Comparison of ENCODE assay signal across 21 cellular contexts in genomic region chr1:56719171-56719570, GRCh38.
"Had no signal": no experiment of that assay in that cellular context is flagged by ENCODE, and none has a peak within 500 bp of the region (broad histone marks: within the 10 kb centered on the region; RNA-seq: fewer than 3 reads in every experiment).

No MANE protein-coding gene starts in this region.

- H3K4me3 ChIP-seq: dorsolateral prefrontal cortex, heart left ventricle, hepatocyte, left lung, lower lobe of right lung, pancreas, right lobe of liver, smooth muscle cell, stomach, thyroid gland, vagina had no signal

- H3K36me3 ChIP-seq: left lung, lower lobe of right lung, neutrophil, pancreas, stomach, thyroid gland, vagina had no signal

- H3K27ac ChIP-seq: dorsolateral prefrontal cortex, heart left ventricle, hepatocyte, left lung, lower lobe of right lung, neutrophil, pancreas, right lobe of liver, stomach, thyroid gland, vagina had no signal

- H3K9me3 ChIP-seq: heart left ventricle, left lung, lower lobe of right lung, neutrophil, pancreas, right lobe of liver, stomach, thyroid gland, vagina had no signal

- H3K27me3 ChIP-seq: dorsolateral prefrontal cortex, heart left ventricle, hepatocyte, left lung, pancreas, right lobe of liver, stomach, thyroid gland, vagina had no signal

- H3K4me1 ChIP-seq: left lung, lower lobe of right lung, pancreas, right lobe of liver, stomach, thyroid gland, vagina had no signal

- DNase-seq: dorsolateral prefrontal cortex; effector CD4-positive, alpha-beta T cell; heart left ventricle; kidney; left lung; lower lobe of right lung; natural killer cell; pancreas; right lobe of liver; stimulated activated CD4-positive, alpha-beta T cell treated with anti-CD3 and anti-CD28 coated beads, Interleukin-12 subunit alpha, Interleukin-12 subunit beta, amount 100 ng/mL, for 4 hours; stimulated activated CD4-positive, alpha-beta T cell treated with anti-CD3 and anti-CD28 coated beads, Interleukin-1b, Interleukin-23, amount 100 ng/mL, for 48 hours; stimulated activated CD4-positive, alpha-beta T cell treated with anti-CD3 and anti-CD28 coated beads, Interleukin-4, amount 100 ng/mL, for 1 hour; stimulated activated CD8-positive, alpha-beta memory T cell treated with anti-CD3 and anti-CD28 coated beads, Interleukin-4, amount 100 ng/mL, for 48 hours; stimulated activated naive CD4-positive, alpha-beta T cell treated with Interleukin-2 at 50 U/mL for 16 hours; stomach; thyroid gland; trophoblast cell had no signal

- ATAC-seq: left lung, lower lobe of right lung, natural killer cell, pancreas, right lobe of liver had no signal
